ENCODE assay signal across 8 cellular contexts in genomic region chr7:158957921-158958471, GRCh38.
A peak's percentile ranks its signal among the peaks of the same experiment; 100 is the strongest.
DNase-seq lines count a peak whose midpoint lies in the region; ATAC-seq and TF ChIP-seq lines count a peak whose summit lies in the region.

No MANE protein-coding gene starts in this region.

- TF ChIP-seq CTCF in type B pancreatic cell (conservative IDR thresholded peaks at IDR 0.05) = no peak

- H3K4me1 Mint-ChIP-seq in activated naive CD4-positive, alpha-beta T cell treated with anti-CD3 and anti-CD28 coated beads, Interleukin-2, amount 50 U/mL, for 24 hours = peaks cover 10% of the 10 kb centered on the region
- H3K4me1 Mint-ChIP-seq in memory B cell (peaks cover 2% of the 10 kb centered on the region), type B pancreatic cell (ENCODE audit: unreplicated experiment) (peaks cover 4% of the 10 kb centered on the region)

- DNase-seq in COR-L47 (lab: John Stamatoyannopoulos, UW) = peak; percentile 29
- DNase-seq in HAP-1 (ENCODE audit: low spot score in 2 of 2) = peak in 1 of 2 experiments; percentile 76
- peak; percentile 76 for DNase-seq in NCI-H510A treated with DMSO at 0.1 percent for 48 hours (lab: John Stamatoyannopoulos, UW)
- DNase-seq in memory B cell (ENCODE audit: low spot score in 2 of 2) = peak in 1 of 2 donors; percentile 21
- DNase-seq in type B pancreatic cell (ENCODE audit: extremely low spot score, unreplicated experiment) = no peak

- in situ Hi-C loops in HAP-1 (cut with MboI; ENCODE audit: low sequenced_read_pairs) = no loop called here

- no peaks in the 10 kb centered on the region for H3K4me1 ChIP-seq in HAP-1

- H3K27me3 Mint-ChIP-seq in activated naive CD4-positive, alpha-beta T cell treated with anti-CD3 and anti-CD28 coated beads, Interleukin-2, amount 50 U/mL, for 24 hours = peaks cover 2% of the 10 kb centered on the region
- H3K27me3 Mint-ChIP-seq in memory B cell = peaks cover 12% of the 10 kb centered on the region
- H3K27me3 Mint-ChIP-seq in type B pancreatic cell = no peaks in the 10 kb centered on the region

- H3K9me3 Mint-ChIP-seq in activated naive CD4-positive, alpha-beta T cell treated with anti-CD3 and anti-CD28 coated beads, Interleukin-2, amount 50 U/mL, for 24 hours = no peaks in the 10 kb centered on the region
- peaks cover 3% of the 10 kb centered on the region for H3K9me3 Mint-ChIP-seq in memory B cell
- H3K9me3 Mint-ChIP-seq in type B pancreatic cell = peaks cover 6% of the 10 kb centered on the region

- ATAC-seq in memory B cell (ENCODE audit: low read depth) (peak; percentile 91), HG03097 (IDR thresholded peaks at IDR 0.05; ENCODE audit: low FRiP score, unreplicated experiment) (no peak), GM21390 (IDR thresholded peaks at IDR 0.05; ENCODE audit: unreplicated experiment) (no peak)

- no peak overlapping the region for H3K27ac Mint-ChIP-seq in activated naive CD4-positive, alpha-beta T cell treated with anti-CD3 and anti-CD28 coated beads, Interleukin-2, amount 50 U/mL, for 24 hours
- H3K27ac Mint-ChIP-seq in memory B cell (no peak overlapping the region), type B pancreatic cell (no peak overlapping the region)

- H3K4me3 ChIP-seq in HAP-1 = peak overlapping the region; percentile 13

- H3K27me3 ChIP-seq in HAP-1 (ENCODE audit: low read depth) = no peaks in the 10 kb centered on the region

- no peaks in the 10 kb centered on the region for H3K36me3 Mint-ChIP-seq in activated naive CD4-positive, alpha-beta T cell treated with anti-CD3 and anti-CD28 coated beads, Interleukin-2, amount 50 U/mL, for 24 hours
- H3K36me3 Mint-ChIP-seq in memory B cell (no peaks in the 10 kb centered on the region), type B pancreatic cell (peaks cover 8% of the 10 kb centered on the region)

- no peaks in the 10 kb centered on the region for H3K36me3 ChIP-seq in HAP-1 (replicated peaks)

- no peaks in the 10 kb centered on the region for H3K9me3 ChIP-seq in HAP-1

- H3K4me3 Mint-ChIP-seq in activated naive CD4-positive, alpha-beta T cell treated with anti-CD3 and anti-CD28 coated beads, Interleukin-2, amount 50 U/mL, for 24 hours = peak overlapping the region; percentile 81
- H3K4me3 Mint-ChIP-seq in memory B cell (peak overlapping the region; percentile 80), type B pancreatic cell (no peak overlapping the region)
